ENCODE assay signal across 9 cellular contexts in genomic region chr1:8858112-8858668, GRCh38. TPM values are rescaled to one million over a fixed set of nuclear protein-coding genes. Genes with fewer than 3 reads are reported as not detected.
A peak's percentile ranks its signal among the peaks of the same experiment; 100 is the strongest.
DNase-seq lines count a peak whose midpoint lies in the region; ATAC-seq and TF ChIP-seq lines count a peak whose summit lies in the region.
"Had no signal": no experiment of that assay in that cellular context is flagged by ENCODE, and none has a peak within 500 bp of the region (broad histone marks: within the 10 kb centered on the region; RNA-seq: fewer than 3 reads in every experiment).

No MANE protein-coding gene starts in this region.

- no peaks in the 10 kb centered on the region for H3K9me3 Mint-ChIP-seq in H9

- no peak overlapping the region for H3K23ac ChIP-seq in H9 (ENCODE audit: insufficient read length, low read depth, low read length)

- no peaks in the 10 kb centered on the region; the same call in 1 of the 2 replicates for H3K27me3 Mint-ChIP-seq in H9 (ENCODE audit: low read depth)

- no peak overlapping the region for H3T11ph ChIP-seq in H9 (ENCODE audit: low read length)

- H2BK5ac ChIP-seq in H9 (ENCODE audit: insufficient read length, low read length) = no peak overlapping the region

- no peak for ATAC-seq in HG02798 (IDR thresholded peaks at IDR 0.05; ENCODE audit: poor library complexity, unreplicated experiment)

- DNase-seq in H9 = no peak
- peak; percentile 68 for DNase-seq in SKM-1 (lab: John Stamatoyannopoulos, UW; ENCODE audit: unreplicated experiment)
- DNase-seq in fibroblast of mammary gland (ENCODE audit: low read depth) = peak; percentile 81
- DNase-seq in renal cortical epithelial cell (ENCODE audit: low read depth) = peak; percentile 58
- DNase-seq in NCI-H526 (lab: John Stamatoyannopoulos, UW) = no peak
- no peak for DNase-seq in NCI-H510A (lab: John Stamatoyannopoulos, UW)
- no peak for DNase-seq in G401 (ENCODE audit: low spot score)
- DNase-seq: kidney had no signal

- H3K27ac Mint-ChIP-seq in H9 = peak overlapping the region; percentile 28 to 95 (median 49); a peak in 5 of 7 replicates

- no peak overlapping the region for H4K8ac ChIP-seq in H9 (replicated peaks; ENCODE audit: insufficient read length, low read depth, low read length)

- H2AFZ ChIP-seq in H9 (ENCODE audit: low read length) = no peak overlapping the region

- H3K4ac ChIP-seq in H9 (ENCODE audit: low read depth, low read length) = no peak overlapping the region

- no peak overlapping the region for H2BK15ac ChIP-seq in H9 (ENCODE audit: low read depth, low read length)

- no peak overlapping the region for H3K14ac ChIP-seq in H9 (ENCODE audit: insufficient read depth, low read length)

- H3K4me3 Mint-ChIP-seq in H9 = no peak overlapping the region

- no peak overlapping the region for H4K5ac ChIP-seq in H9 (ENCODE audit: insufficient read length, low read depth, low read length)

- H3K27me3 ChIP-seq in H9 (ENCODE audit: insufficient read depth, low read length) = no peaks in the 10 kb centered on the region

- no peak overlapping the region for H3K18ac ChIP-seq in H9 (ENCODE audit: insufficient read length, low read depth, low read length)

- no peak overlapping the region for H3K9ac ChIP-seq in H9 (ENCODE audit: extremely low read depth, insufficient read length, low read length)

- no peaks in the 10 kb centered on the region for H3K9me3 ChIP-seq in H9 (ENCODE audit: control insufficient read depth, low read depth, low read length)

- no peaks in the 10 kb centered on the region for H3K4me1 ChIP-seq in H9 (ENCODE audit: insufficient read depth, low read length)

- H2AK5ac ChIP-seq in H9 (ENCODE audit: insufficient read length, low read length) = no peak overlapping the region

- no peak overlapping the region for H3K56ac ChIP-seq in H9 (ENCODE audit: insufficient read length, low read depth, low read length)

- H2BK12ac ChIP-seq in H9 (ENCODE audit: insufficient read length, low read depth, low read length) = no peak overlapping the region

- H3K79me1 ChIP-seq in H9 (ENCODE audit: insufficient read depth, low read depth, low read length, poor library complexity, severe bottlenecking) = no peaks in the 10 kb centered on the region

- H4K91ac ChIP-seq in H9 (ENCODE audit: insufficient read length, low read depth, low read length) = no peak overlapping the region

- H3K23me2 ChIP-seq in H9 (ENCODE audit: insufficient read length, low read depth, low read length, poor library complexity, severe bottlenecking) = no peaks in the 10 kb centered on the region

- H3K4me3 ChIP-seq in fibroblast of mammary gland (ENCODE audit: control insufficient read depth, low read depth, low read length) = no peak overlapping the region

- no peak for TF ChIP-seq CTCF in H9 (conservative IDR thresholded peaks at IDR 0.05)
- TF ChIP-seq CTCF in fibroblast of mammary gland (conservative IDR thresholded peaks at IDR 0.05; ENCODE audit: control insufficient read depth, insufficient read depth, low read depth, low read length) = no peak

- H3K4me1 Mint-ChIP-seq in H9 = peaks cover 15 to 32% of the 10 kb centered on the region in 2 experiments

- H3K79me2 ChIP-seq in H9 (ENCODE audit: insufficient read depth, low read length) = no peaks in the 10 kb centered on the region

- peaks cover 42 to 65% (median 56%) of the 10 kb centered on the region in 3 experiments for H3K36me3 Mint-ChIP-seq in H9 (ENCODE audit: insufficient read depth in 1 of 3, low read depth in 3 of 3)

- whole genome bisulfite sequencing in H9 (ENCODE audit: extremely low coverage, insufficient read length, low lambda C conversion rate) = no CpG with 5 or more reads among the region's 2 CpGs

- H2BK120ac ChIP-seq in H9 (ENCODE audit: low read depth, low read length, poor library complexity, severe bottlenecking) = no peak overlapping the region

- H3K4me2 ChIP-seq in H9 (ENCODE audit: insufficient read depth, insufficient read length, low read length) = no peak overlapping the region

- in situ Hi-C loops in G401 (cut with HindIII; ENCODE audit: low sequenced_read_pairs) = no loop called here

- H2BK20ac ChIP-seq in H9 (ENCODE audit: low read depth, low read length, poor library complexity, severe bottlenecking) = no peak overlapping the region

- no peaks in the 10 kb centered on the region for H4K20me1 ChIP-seq in H9 (ENCODE audit: control insufficient read depth, insufficient read depth, insufficient read length)

- H3K27ac ChIP-seq in H9 (ENCODE audit: insufficient read length, low read depth, low read length) = no peak overlapping the region

RNA-seq across cellular contexts. Expression of gene ENO1, which starts 20.3 kb away (rescaled TPM):
- total RNA-seq in H9 (2021) (1,781 and 1,786 TPM in 2 replicates), renal cortical epithelial cell (2,797 and 3,316 TPM in 2 replicates)
- total RNA-seq in G401 (2014; rRNA removed; shearing (Covaris generic)) = 1,614 and 1,928 TPM in 2 replicates

RNA-seq across cellular contexts. Expression of gene RERE, which starts 40.8 kb away (rescaled TPM):
- total RNA-seq in H9 (2021) = 92.7 and 103 TPM in 2 replicates
- 8.2 and 57.8 TPM in 2 replicates for total RNA-seq in renal cortical epithelial cell
- total RNA-seq in G401 (2014; rRNA removed; shearing (Covaris generic)) = 22.6 and 57.3 TPM in 2 replicates

Comparison
In these comparisons a context has a peak if more than half of its experiments do, and no peak if none do; other contexts are left out.
1. DNase-seq: peak in SKM-1 (single experiment), fibroblast of mammary gland (single experiment) and renal cortical epithelial cell (single experiment); none in H9 (single experiment), NCI-H526 (0 of 2), NCI-H510A (single experiment) and G401 (single experiment).